In the genomic region with DNA sequence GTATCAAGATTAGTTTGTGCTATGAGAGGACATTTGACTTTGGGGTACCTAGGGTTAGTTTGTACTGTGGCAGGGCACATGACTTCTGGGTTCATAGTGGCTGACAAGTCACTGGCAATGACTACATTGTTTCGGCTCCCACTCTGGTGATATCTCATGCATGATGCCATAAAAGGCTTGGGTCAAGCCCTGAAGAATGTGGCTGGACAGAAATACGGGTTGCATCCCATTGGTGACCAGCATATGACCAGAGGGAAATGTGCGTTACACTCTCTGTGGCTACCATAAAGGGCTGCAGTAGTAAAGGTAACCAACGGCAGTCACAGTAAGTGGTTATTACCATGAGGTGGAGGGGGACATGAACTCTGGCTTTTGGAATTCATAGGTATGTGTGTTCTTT, we compare ENCODE assay signal across 19 cellular contexts. TPM values are rescaled to one million over a fixed set of nuclear protein-coding genes. Genes with fewer than 3 reads are reported as not detected.
A peak's percentile ranks its signal among the peaks of the same experiment; 100 is the strongest.
DNase-seq lines count a peak whose midpoint lies in the region; ATAC-seq and TF ChIP-seq lines count a peak whose summit lies in the region.
"Had no signal": no experiment of that assay in that cellular context is flagged by ENCODE, and none has a peak within 500 bp of the region (broad histone marks: within the 10 kb centered on the region; RNA-seq: fewer than 3 reads in every experiment).

No MANE protein-coding gene starts in this region.

- TF ChIP-seq CTCF in left ventricle myocardium inferior (IDR thresholded peaks at IDR 0.05; ENCODE audit: borderline replicate concordance): no peak
- TF ChIP-seq CTCF in brain microvascular endothelial cell (IDR thresholded peaks at IDR 0.05; ENCODE audit: low read depth, low read length, missing control alignments): no peak
- no peak for TF ChIP-seq CTCF in vagina (IDR thresholded peaks at IDR 0.05)
- TF ChIP-seq CTCF in tibial nerve (IDR thresholded peaks at IDR 0.05): no peak

- H3K4me3 ChIP-seq in left ventricle myocardium inferior: no peak overlapping the region
- H3K4me3 ChIP-seq in brain microvascular endothelial cell (ENCODE audit: low read depth, low read length): no peak overlapping the region
- no peak overlapping the region for H3K4me3 ChIP-seq in skeletal muscle tissue (ENCODE audit: low read length in 3 of 3)
- H3K4me3 ChIP-seq in vagina: no peak overlapping the region
- H3K4me3 ChIP-seq in tibial nerve: no peak overlapping the region
- H3K4me3 ChIP-seq: GM12878, GM23248 had no signal

- H3K36me3 ChIP-seq in left ventricle myocardium inferior (no peaks in the 10 kb centered on the region), brain microvascular endothelial cell (replicated peaks) (no peaks in the 10 kb centered on the region), skeletal muscle tissue (ENCODE audit: control insufficient read depth in 3 of 3, insufficient read depth in 3 of 3, low read length in 3 of 3) (no peaks in the 10 kb centered on the region), vagina (no peaks in the 10 kb centered on the region), tibial nerve (no peaks in the 10 kb centered on the region)

- peak; percentile 53 to 55 for ATAC-seq in left cardiac atrium
- no peak for ATAC-seq in GM21390 (IDR thresholded peaks at IDR 0.05; ENCODE audit: unreplicated experiment)
- ATAC-seq: CD8-positive, alpha-beta T cell; GM12878 had no signal

- WGBS in tibial nerve, 2 donors: 69 to 75% methylated on average over 4 of the region's 4 CpGs

- no peak overlapping the region for H3K27ac ChIP-seq in left ventricle myocardium inferior (replicated peaks)
- H3K27ac ChIP-seq in brain microvascular endothelial cell: no peak overlapping the region
- peak overlapping the region; percentile 33 for H3K27ac ChIP-seq in skeletal muscle tissue (ENCODE audit: low read depth, low read length)
- H3K27ac ChIP-seq in vagina: no peak overlapping the region
- H3K27ac ChIP-seq in tibial nerve: no peak overlapping the region
- H3K27ac ChIP-seq: 22Rv1, GM23248 had no signal

- H3K9ac ChIP-seq in skeletal muscle tissue (ENCODE audit: low read depth in 1 of 3, low read length in 3 of 3): no peak overlapping the region
- H3K9ac ChIP-seq: GM23248 had no signal

- intact Hi-C loops in left cardiac atrium (cut with DNase I): no loop called here
- intact Hi-C loops in left ventricle myocardium inferior (cut with micrococcal nuclease): no loop called here
- intact Hi-C loops in vagina (cut with DNase I): no loop called here

- TF ChIP-seq POLR2A in vagina (IDR thresholded peaks at IDR 0.05) (no peak), tibial nerve (IDR thresholded peaks at IDR 0.05) (no peak)

- in situ Hi-C loops in brain microvascular endothelial cell (cut with HindIII; ENCODE audit: low pct_ligation_motif_present, low sequenced_read_pairs): no loop called here

- no peak for TF ChIP-seq EP300 in tibial nerve (IDR thresholded peaks at IDR 0.05)

- H3K4me1 ChIP-seq in left ventricle myocardium inferior: peaks cover 9% of the 10 kb centered on the region
- H3K4me1 ChIP-seq in skeletal muscle tissue (ENCODE audit: control insufficient read depth in 3 of 3, insufficient read depth in 3 of 3, low read length in 3 of 3): no peaks in the 10 kb centered on the region
- peaks cover 10% of the 10 kb centered on the region for H3K4me1 ChIP-seq in vagina
- H3K4me1 ChIP-seq in tibial nerve: peaks cover 0 to 13% (median 0%) of the 10 kb centered on the region in 4 donors

- H3K27me3 ChIP-seq in left ventricle myocardium inferior (ENCODE audit: low read depth): no peaks in the 10 kb centered on the region
- no peaks in the 10 kb centered on the region for H3K27me3 ChIP-seq in brain microvascular endothelial cell (replicated peaks)
- H3K27me3 ChIP-seq in skeletal muscle tissue (ENCODE audit: control insufficient read depth in 3 of 3, insufficient read depth in 3 of 3, low read length in 3 of 3): no peaks in the 10 kb centered on the region
- no peaks in the 10 kb centered on the region for H3K27me3 ChIP-seq in vagina
- no peaks in the 10 kb centered on the region for H3K27me3 ChIP-seq in tibial nerve

- DNase-seq in left cardiac atrium: no peak
- DNase-seq in left ventricle myocardium inferior: no peak
- DNase-seq in brain microvascular endothelial cell: peak; percentile 38
- DNase-seq in left kidney (ENCODE audit: low read depth, low spot score): peak; percentile 12
- DNase-seq in vagina (ENCODE audit: extremely low spot score in 2 of 2): no peak
- no peak for DNase-seq in tibial nerve (ENCODE audit: low spot score in 2 of 2)
- DNase-seq: CD8-positive, alpha-beta T cell; COR-L47; DND-41; GM23248; H7; IMR-90 had no signal

- H3K9me3 ChIP-seq in left ventricle myocardium inferior (replicated peaks) (peaks cover 6% of the 10 kb centered on the region), skeletal muscle tissue (ENCODE audit: control insufficient read depth in 3 of 3, low read length in 3 of 3) (no peaks in the 10 kb centered on the region), vagina (no peaks in the 10 kb centered on the region), tibial nerve (no peaks in the 10 kb centered on the region)

RNA-seq across cellular contexts. Expression of a gene that starts 18.4 kb away (rescaled TPM):
- total RNA-seq in left cardiac atrium (10 to 100 TPM; 65.9 to 72.0 TPM), left ventricle myocardium inferior (79.4 TPM), skeletal muscle tissue (28.7 TPM), vagina (54.8 TPM), tibial nerve (10 to 100 TPM; 32.2 to 77.4 (median 47.9) TPM)

RNA-seq across cellular contexts. Expression of a gene that starts 18.5 kb away (rescaled TPM):
- 10 to 100 TPM; 13.0 to 22.2 TPM for total RNA-seq in left cardiac atrium
- total RNA-seq in left ventricle myocardium inferior: 12.1 TPM
- 8.4 TPM for total RNA-seq in skeletal muscle tissue
- 43.2 TPM for total RNA-seq in vagina
- total RNA-seq in tibial nerve: 10 to 100 TPM; 29.2 to 44.2 (median 38.3) TPM

RNA-seq across cellular contexts. Expression of a gene that starts 26.1 kb away (rescaled TPM):
- total RNA-seq in left cardiac atrium (not detected), left ventricle myocardium inferior (not detected), skeletal muscle tissue (not detected), vagina (not detected), tibial nerve (not detected)
- total RNA-seq: A673; CD8-positive, alpha-beta T cell; G401; GM12878; GM23248; H7; HT-29; IMR-90 had no signal

Comparison
In these comparisons a context has a peak if more than half of its experiments do, and no peak if none do; other contexts are left out.
1. DNase-seq: peak in brain microvascular endothelial cell (single experiment) and left kidney (single experiment); none in left cardiac atrium (single experiment), left ventricle myocardium inferior (single experiment), vagina (0 of 2) and tibial nerve (0 of 2).